ENCODE assay signal across 10 cellular contexts in the genomic region with DNA sequence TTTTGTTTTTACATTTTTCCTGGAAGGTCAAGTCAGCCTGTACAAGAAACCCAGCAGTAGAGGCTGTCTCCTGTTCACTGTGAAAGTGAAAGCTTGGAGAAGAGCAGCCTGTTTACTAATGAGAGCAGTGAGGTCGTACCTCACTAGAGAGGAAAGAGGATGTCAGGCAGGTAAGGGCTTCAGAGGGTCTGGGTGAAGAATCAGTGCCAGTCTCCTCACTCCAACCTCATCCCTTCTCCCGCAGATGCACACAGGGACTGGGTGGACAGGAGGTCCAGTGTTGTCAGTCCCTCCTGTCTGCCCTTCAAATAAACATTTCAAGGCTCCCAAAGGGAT.
A peak's percentile ranks its signal among the peaks of the same experiment; 100 is the strongest.
DNase-seq lines count a peak whose midpoint lies in the region; ATAC-seq and TF ChIP-seq lines count a peak whose summit lies in the region.
"Had no signal": no experiment of that assay in that cellular context is flagged by ENCODE, and none has a peak within 500 bp of the region (broad histone marks: within the 10 kb centered on the region; RNA-seq: fewer than 3 reads in every experiment).

No MANE protein-coding gene starts in this region.

- TF ChIP-seq POLR2A in breast epithelium (IDR thresholded peaks at IDR 0.05): no peak

- intact Hi-C loops in mammary epithelial cell (cut with micrococcal nuclease) (no loop called here), breast epithelium (cut with DNase I; ENCODE audit: low total_unique reads) (no loop called here), upper lobe of right lung (cut with DNase I) (no loop called here)

- no peaks in the 10 kb centered on the region for H3K79me2 ChIP-seq in mammary epithelial cell (ENCODE audit: insufficient read depth, low read length)
- no peaks in the 10 kb centered on the region for H3K79me2 ChIP-seq in SK-N-SH (ENCODE audit: insufficient read depth)

- TF ChIP-seq EP300 in SK-N-SH (IDR thresholded peaks at IDR 0.05; ENCODE audit: borderline replicate concordance in 1 of 2, low read depth in 1 of 2, low read length in 1 of 2): no peak

- POLR2A ChIA-PET in SK-N-SH (lab: Yijun Ruan, JAX): no interaction called here

- ATAC-seq in foreskin keratinocyte: peak; percentile 19
- peak; percentile 62 for ATAC-seq in upper lobe of right lung
- ATAC-seq in HG02763 (IDR thresholded peaks at IDR 0.05; ENCODE audit: unreplicated experiment): no peak
- ATAC-seq in omental fat pad (ENCODE audit: low FRiP score): no peak

- no peaks in the 10 kb centered on the region for H4K20me1 ChIP-seq in mammary epithelial cell (ENCODE audit: insufficient read depth, low read length)
- no peaks in the 10 kb centered on the region for H4K20me1 ChIP-seq in SK-N-SH (ENCODE audit: insufficient read depth)
- H4K20me1 ChIP-seq: BLaER1 treated with 17β-estradiol and CSF1 and Interleukin-3, amounts not matched to agents 10 nM and 100 nM had no signal

- no peak overlapping the region for H3K9ac ChIP-seq in mammary epithelial cell (ENCODE audit: insufficient read depth, low read length)
- H3K9ac ChIP-seq in SK-N-SH: no peak overlapping the region
- H3K9ac ChIP-seq: BLaER1 treated with 17β-estradiol and CSF1 and Interleukin-3, amounts not matched to agents 10 nM and 100 nM had no signal

- H3K36me3 ChIP-seq in mammary epithelial cell (ENCODE audit: insufficient read depth, low read length) (no peaks in the 10 kb centered on the region), breast epithelium (no peaks in the 10 kb centered on the region), SK-N-SH (replicated peaks in 1 of 2; ENCODE audit: control insufficient read depth in 1 of 2, insufficient read depth in 2 of 2, low read length in 1 of 2) (no peaks in the 10 kb centered on the region), upper lobe of right lung (no peaks in the 10 kb centered on the region)
- H3K36me3 ChIP-seq: BLaER1 treated with 17β-estradiol and CSF1 and Interleukin-3, amounts not matched to agents 10 nM and 100 nM had no signal

- dilution Hi-C loops in mammary epithelial cell (cut with HindIII; ENCODE audit: low sequenced_read_pairs): no loop called here

- H3K9me3 ChIP-seq in mammary epithelial cell (replicated peaks; ENCODE audit: insufficient read depth, low read length): no peaks in the 10 kb centered on the region
- no peaks in the 10 kb centered on the region for H3K9me3 ChIP-seq in breast epithelium
- no peaks in the 10 kb centered on the region for H3K9me3 ChIP-seq in SK-N-SH
- H3K9me3 ChIP-seq in upper lobe of right lung: no peaks in the 10 kb centered on the region
- H3K9me3 ChIP-seq: BLaER1 treated with 17β-estradiol and CSF1 and Interleukin-3, amounts not matched to agents 10 nM and 100 nM had no signal

- H3K27ac ChIP-seq in mammary epithelial cell (ENCODE audit: insufficient read depth, low read depth, low read length) (no peak overlapping the region), breast epithelium (no peak overlapping the region), SK-N-SH (ENCODE audit: low read depth in 2 of 2, low read length in 1 of 2) (no peak overlapping the region), foreskin keratinocyte (peak overlapping the region; percentile 66), upper lobe of right lung (no peak overlapping the region)
- H3K27ac ChIP-seq: BLaER1 treated with 17β-estradiol and CSF1 and Interleukin-3, amounts not matched to agents 10 nM and 100 nM had no signal

- no TSS peak for BruUV-seq in mammary epithelial cell (replicated peaks; lab: Mats Ljungman, UMichigan)

- in situ Hi-C loops in mammary epithelial cell (cut with MboI; ENCODE audit: low sequenced_read_pairs in 2 of 2): no loop called here

- no peaks in the 10 kb centered on the region for H3K9me2 ChIP-seq in SK-N-SH

- TF ChIP-seq RAD21 in SK-N-SH (IDR thresholded peaks at IDR 0.05; ENCODE audit: low read length): no peak

- DNase-seq in mammary epithelial cell (no peak), breast epithelium (ENCODE audit: low spot score in 2 of 2) (no peak), SK-N-SH (no peak), foreskin keratinocyte (no peak), upper lobe of right lung (no peak), NCI-H82 treated with DMSO at 0.1 percent for 48 hours (lab: John Stamatoyannopoulos, UW; ENCODE audit: unreplicated experiment) (no peak), omental fat pad (ENCODE audit: low spot score) (no peak)
- DNase-seq: NCI-H1694 had no signal

- peak overlapping the region; percentile 46 for H2AFZ ChIP-seq in mammary epithelial cell (ENCODE audit: low read depth, low read length)
- H2AFZ ChIP-seq in SK-N-SH (ENCODE audit: low read depth): 0 out of 2 replicates have a peak overlapping the region, but pooled peaks have one; percentile 44

- no peak overlapping the region for H3K4me2 ChIP-seq in mammary epithelial cell (ENCODE audit: insufficient read depth, low read depth, low read length)
- H3K4me2 ChIP-seq in SK-N-SH: no peak overlapping the region; the same call in 1 of the 2 replicates
- H3K4me2 ChIP-seq: BLaER1 treated with 17β-estradiol and CSF1 and Interleukin-3, amounts not matched to agents 10 nM and 100 nM had no signal

- no peaks in the 10 kb centered on the region for H3F3A ChIP-seq in SK-N-SH (replicated peaks; ENCODE audit: insufficient read depth)

- no peak overlapping the region for H3K4me3 ChIP-seq in mammary epithelial cell (replicated peaks in 1 of 3; ENCODE audit: insufficient read depth in 1 of 3, low read depth in 2 of 3, low read length in 3 of 3)
- H3K4me3 ChIP-seq in breast epithelium: no peak overlapping the region
- no peak overlapping the region for H3K4me3 ChIP-seq in SK-N-SH (ENCODE audit: low read depth in 2 of 2, low read length in 1 of 2)
- no peak overlapping the region for H3K4me3 ChIP-seq in upper lobe of right lung
- H3K4me3 ChIP-seq: BLaER1 treated with 17β-estradiol and CSF1 and Interleukin-3, amounts not matched to agents 10 nM and 100 nM had no signal

- no peaks in the 10 kb centered on the region for H3K4me1 ChIP-seq in mammary epithelial cell (ENCODE audit: insufficient read depth, low read length)
- H3K4me1 ChIP-seq in breast epithelium: no peaks in the 10 kb centered on the region
- H3K4me1 ChIP-seq in SK-N-SH (ENCODE audit: control insufficient read depth in 1 of 2, insufficient read depth in 2 of 2, low read depth in 1 of 2, low read length in 1 of 2): no peaks in the 10 kb centered on the region
- peaks cover 10% of the 10 kb centered on the region for H3K4me1 ChIP-seq in foreskin keratinocyte
- H3K4me1 ChIP-seq in upper lobe of right lung: no peaks in the 10 kb centered on the region

- TF ChIP-seq CTCF in mammary epithelial cell (conservative IDR thresholded peaks at IDR 0.05 in 1 of 2, IDR thresholded peaks at IDR 0.05 in 1 of 2; ENCODE audit: extremely low read depth in 1 of 2, insufficient read depth in 1 of 2, low read depth in 1 of 2, low read length in 2 of 2) (no peak), breast epithelium (IDR thresholded peaks at IDR 0.05) (no peak), SK-N-SH (IDR thresholded peaks at IDR 0.05) (no peak), foreskin keratinocyte (conservative IDR thresholded peaks at IDR 0.05) (no peak), upper lobe of right lung (IDR thresholded peaks at IDR 0.05) (no peak), omental fat pad (IDR thresholded peaks at IDR 0.05) (no peak)

- H3K27me3 ChIP-seq in mammary epithelial cell (ENCODE audit: insufficient read depth, low read length) (no peaks in the 10 kb centered on the region), breast epithelium (no peaks in the 10 kb centered on the region), SK-N-SH (ENCODE audit: insufficient read depth) (no peaks in the 10 kb centered on the region), foreskin keratinocyte (no peaks in the 10 kb centered on the region), upper lobe of right lung (no peaks in the 10 kb centered on the region)
- H3K27me3 ChIP-seq: BLaER1 treated with 17β-estradiol and CSF1 and Interleukin-3, amounts not matched to agents 10 nM and 100 nM had no signal

- 96% methylated on average over 2 of the region's 2 CpGs for WGBS in mammary epithelial cell (ENCODE audit: low coverage, missing lambda C conversion rate)
- 69% methylated on average over 2 of the region's 2 CpGs for WGBS in SK-N-SH (ENCODE audit: low lambda C conversion rate)

- CTCF ChIA-PET in mammary epithelial cell (lab: Charles Lee; ENCODE audit: low non-redundant PET) (no interaction called here), SK-N-SH (lab: Yijun Ruan, JAX) (no interaction called here)

TF ChIP-seq in SK-N-SH, 30 proteins besides CTCF, POLR2A, EP300 and RAD21 (continues in another document):
- no peak for TF ChIP-seq RXRA (IDR thresholded peaks at IDR 0.05; ENCODE audit: borderline replicate concordance, low read depth)
- TF ChIP-seq GABPA (IDR thresholded peaks at IDR 0.05; ENCODE audit: low read depth): no peak
- TF ChIP-seq EZH2phosphoT487 (IDR thresholded peaks at IDR 0.05; ENCODE audit: borderline replicate concordance, low read depth): no peak
- no peak for TF ChIP-seq POLR2AphosphoS5 (IDR thresholded peaks at IDR 0.05; ENCODE audit: low read depth, low read length)
- TF ChIP-seq YY1 (IDR thresholded peaks at IDR 0.05; ENCODE audit: low read depth): no peak
- TF ChIP-seq REST (IDR thresholded peaks at IDR 0.05; ENCODE audit: low read depth, low read length): no peak
- TF ChIP-seq CHD2 (IDR thresholded peaks at IDR 0.05; ENCODE audit: low read length, partially characterized antibody): no peak
- TF ChIP-seq FOSL2 (IDR thresholded peaks at IDR 0.05; ENCODE audit: borderline replicate concordance, low read depth): no peak

Comparison
In these comparisons a context has a peak if more than half of its experiments do, and no peak if none do; other contexts are left out.
1. ATAC-seq: peak in foreskin keratinocyte (single experiment) and upper lobe of right lung (single experiment); none in HG02763 (single experiment) and omental fat pad (single experiment).